In genomic region chr11:63682045-63682915, GRCh38 we compare ENCODE assay signal across 2 cellular contexts.
TF ChIP-seq lines count a peak whose summit lies in the region.

No MANE protein-coding gene starts in this region.

TF ChIP-seq in HEK293, 187 proteins besides CTCF, POLR2A, EP300 and RAD21 (continued from another document):
- 0 out of 2 replicates have a peak, but pooled peaks have one; percentile 48 for TF ChIP-seq PRDM10 (tag by site-specific recombination; IDR thresholded peaks at IDR 0.05)
- TF ChIP-seq ZNF341 (tag by site-specific recombination; IDR thresholded peaks at IDR 0.05; ENCODE audit: low read depth): peak; percentile 92

TF ChIP-seq in GM12878, 131 proteins besides CTCF, POLR2A, EP300 and RAD21 (continued from another document):
- TF ChIP-seq SKIL (IDR thresholded peaks at IDR 0.05; ENCODE audit: low read depth, poor library complexity, severe bottlenecking): no peak
- no peak for TF ChIP-seq MEF2A (IDR thresholded peaks at IDR 0.05; ENCODE audit: insufficient read depth, low read depth, low read length)
- no peak for TF ChIP-seq NR2C2 (IDR thresholded peaks at IDR 0.05; ENCODE audit: borderline replicate concordance, control insufficient read depth, insufficient read length, low read depth)
- TF ChIP-seq BCLAF1 (IDR thresholded peaks at IDR 0.05): no peak
- TF ChIP-seq RB1 (IDR thresholded peaks at IDR 0.05; ENCODE audit: borderline replicate concordance): 0 out of 2 replicates have a peak, but pooled peaks have one; percentile 6
- TF ChIP-seq NR2C1 (IDR thresholded peaks at IDR 0.05): no peak
